Comparison of ENCODE assay signal across 10 cellular contexts in genomic region chr3:120956143-120956542, GRCh38. TPM values are rescaled to one million over a fixed set of nuclear protein-coding genes. Genes with fewer than 3 reads are reported as not detected.
"Had no signal": no experiment of that assay in that cellular context is flagged by ENCODE, and none has a peak within 500 bp of the region (broad histone marks: within the 10 kb centered on the region; RNA-seq: fewer than 3 reads in every experiment).

No MANE protein-coding gene starts in this region.

- H3K4me2 ChIP-seq: KMS-11 had no signal

- FAIRE-seq: HepG2, HTR-8/SVneo, K562 had no signal

- DNase-seq: IMR-90, KBM-7, KG1 had no signal

- H3K4me3 ChIP-seq: K562 had no signal

- H3K27ac ChIP-seq: HL-60, KMS-11 had no signal

- H3K9ac ChIP-seq: KMS-11 had no signal

- ATAC-seq: HepG2, K562 had no signal

RNA-seq across cellular contexts. Expression of gene STXBP5L, which starts 48.1 kb away (rescaled TPM):
- total RNA-seq: HepG2, HT-29, IMR-90, K562 had no signal
- polyA plus RNA-seq: HepG2, IgD-negative memory B cell, IMR-90 had no signal
